ENCODE assay signal across 7 cellular contexts in the genomic region with DNA sequence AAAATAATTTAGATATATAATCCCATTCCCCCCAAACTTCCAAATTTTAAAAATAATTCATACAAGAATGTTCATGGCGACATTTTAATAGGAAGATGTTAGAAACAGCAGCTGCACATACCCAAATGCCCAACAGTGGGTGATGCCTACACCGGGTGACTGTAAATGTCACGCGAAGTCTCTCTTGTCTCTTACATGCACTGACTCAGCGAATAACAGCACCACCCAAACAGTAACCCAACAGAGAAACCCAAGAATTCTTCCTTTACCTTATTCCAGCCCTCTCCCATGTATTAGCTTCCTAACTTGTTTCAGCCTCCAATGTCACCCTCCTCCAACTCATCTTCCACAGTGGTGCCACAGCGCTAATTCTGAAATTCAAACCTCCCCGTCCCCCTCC.
"Had no signal": no experiment of that assay in that cellular context is flagged by ENCODE, and none has a peak within 500 bp of the region (broad histone marks: within the 10 kb centered on the region; RNA-seq: fewer than 3 reads in every experiment).

No MANE protein-coding gene starts in this region.

- DNase-seq: H7, HFFc6, KG1 had no signal

- FAIRE-seq: HTR-8/SVneo had no signal

- H3K4me2 ChIP-seq: GM23338 had no signal

- H3K4me1 ChIP-seq: HAP-1 had no signal

- H3K4me3 ChIP-seq: GM23338, HAP-1 had no signal

- H3K9me3 ChIP-seq: HAP-1 had no signal

- ATAC-seq: GM23338, HCT116 had no signal

- H3K36me3 ChIP-seq: HAP-1 had no signal
